1 cellular context compared by ENCODE assay signal in genomic region chr9:128961403-128961802, GRCh38. TPM values are rescaled to one million over a fixed set of nuclear protein-coding genes. Genes with fewer than 3 reads are reported as not detected.
"Had no signal": no experiment of that assay in that cellular context is flagged by ENCODE, and none has a peak within 500 bp of the region (broad histone marks: within the 10 kb centered on the region; RNA-seq: fewer than 3 reads in every experiment).

No MANE protein-coding gene starts in this region.

RNA-seq across cellular contexts. Expression of gene PHYHD1, which starts 40.6 kb away (rescaled TPM):
- total RNA-seq: HT-29 had no signal
